ENCODE assay signal across 11 cellular contexts in the genomic region with DNA sequence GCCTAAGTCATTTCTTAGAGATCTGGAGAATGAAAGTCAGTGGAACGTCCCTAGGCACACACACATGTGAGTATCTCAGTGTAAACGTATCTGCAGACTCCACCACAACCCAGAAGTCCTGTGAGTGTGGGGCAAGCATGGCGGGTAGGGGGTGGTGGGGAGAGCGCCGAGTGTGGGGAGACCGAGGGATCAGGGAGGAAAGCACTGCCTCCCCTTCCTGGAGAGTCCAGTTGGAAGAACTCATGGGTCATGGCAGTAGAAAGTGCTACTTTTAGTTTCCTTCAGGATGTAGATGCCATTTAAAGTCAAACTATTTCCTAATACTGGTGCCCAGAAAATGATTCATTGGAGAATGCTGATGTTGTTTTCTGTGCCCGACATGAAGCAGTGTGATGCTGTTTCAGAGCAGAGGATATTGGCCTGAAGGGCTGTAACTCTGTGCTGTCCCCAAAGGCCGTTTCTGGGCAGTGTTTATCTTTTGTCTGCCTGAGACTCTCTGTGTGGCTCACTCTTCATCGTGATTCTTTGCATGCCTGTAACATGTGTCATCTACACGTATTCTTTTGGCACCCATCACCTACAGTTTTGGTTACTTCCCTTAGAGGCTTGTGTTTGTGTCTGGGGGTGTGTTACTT. TPM values are rescaled to one million over a fixed set of nuclear protein-coding genes. Genes with fewer than 3 reads are reported as not detected.
DNase-seq lines count a peak whose midpoint lies in the region; ATAC-seq, FAIRE-seq and TF ChIP-seq lines count a peak whose summit lies in the region.
"Had no signal": no experiment of that assay in that cellular context is flagged by ENCODE, and none has a peak within 500 bp of the region (broad histone marks: within the 10 kb centered on the region; RNA-seq: fewer than 3 reads in every experiment).

No MANE protein-coding gene starts in this region.

- TF ChIP-seq POLR2A in A549 (IDR thresholded peaks at IDR 0.05; ENCODE audit: low read length): no peak

- dilution Hi-C loops in mammary epithelial cell (cut with HindIII; ENCODE audit: low sequenced_read_pairs): loop anchor here (5.0 to 25.0 kb wide), 2 partner anchors 327 to 412 kb away; no protein-coding TSS in a partner anchor

- TF ChIP-seq RAD21 in A549 (conservative IDR thresholded peaks at IDR 0.05 in 1 of 2, IDR thresholded peaks at IDR 0.05 in 1 of 2): no peak

- H3K36me3 Mint-ChIP-seq in activated CD4-positive, alpha-beta T cell treated with anti-CD3 and anti-CD28 coated beads, Interleukin-2, amount 10 ng/mL, durations not matched to agents 24 days and 14 days (ENCODE audit: low read depth): no peaks in the 10 kb centered on the region

- H3K4me2 ChIP-seq in A549: peak overlapping the region; percentile 69
- peak overlapping the region; percentile 6 for H3K4me2 ChIP-seq in mammary epithelial cell (ENCODE audit: insufficient read depth, low read depth, low read length)
- H3K4me2 ChIP-seq: BLaER1 had no signal

- no peaks in the 10 kb centered on the region for H3K27me3 ChIP-seq in mammary epithelial cell (ENCODE audit: insufficient read depth, low read length)
- H3K27me3 ChIP-seq: BLaER1 had no signal

- peaks cover 3% of the 10 kb centered on the region for H3K4me1 Mint-ChIP-seq in activated CD4-positive, alpha-beta T cell treated with anti-CD3 and anti-CD28 coated beads, Interleukin-2, amount 10 ng/mL, durations not matched to agents 24 days and 14 days

- 29% methylated on average over 8 of the region's 10 CpGs for WGBS in A549 (ENCODE audit: missing lambda C conversion rate)
- 49% methylated on average over 8 of the region's 10 CpGs for WGBS in mammary epithelial cell (ENCODE audit: low coverage, missing lambda C conversion rate)

- H3K27ac ChIP-seq in A549 (peak overlapping the region; percentile 71 to 84), mammary epithelial cell (ENCODE audit: insufficient read depth, low read depth, low read length) (peak overlapping the region; percentile 50)
- H3K27ac ChIP-seq: BLaER1, lower lobe of right lung had no signal

- no peaks in the 10 kb centered on the region for H3K36me3 ChIP-seq in mammary epithelial cell (ENCODE audit: insufficient read depth, low read length)
- H3K36me3 ChIP-seq: BLaER1, lower lobe of right lung had no signal

- POLR2A ChIA-PET in A549 (lab: Yijun Ruan, JAX): no interaction called here

- H3K4me3 ChIP-seq in A549 (no peak overlapping the region), mammary epithelial cell (replicated peaks in 1 of 3; ENCODE audit: insufficient read depth in 1 of 3, low read depth in 2 of 3, low read length in 3 of 3) (no peak overlapping the region)
- H3K4me3 ChIP-seq: BLaER1, lower lobe of right lung had no signal

- intact Hi-C loops in mammary epithelial cell (cut with micrococcal nuclease): loop anchor here (1.0 to 5.0 kb wide), 3 partner anchors 122 to 637 kb away; no protein-coding TSS in a partner anchor
- intact Hi-C loops in activated CD4-positive, alpha-beta T cell treated with anti-CD3 and anti-CD28 coated beads, Interleukin-2, amount 10 ng/mL, durations not matched to agents 24 days and 14 days (cut with micrococcal nuclease): no loop called here

- no peak overlapping the region for H3K27ac Mint-ChIP-seq in activated CD4-positive, alpha-beta T cell treated with anti-CD3 and anti-CD28 coated beads, Interleukin-2, amount 10 ng/mL, durations not matched to agents 24 days and 14 days

- no peak overlapping the region for H3K4me3 Mint-ChIP-seq in activated CD4-positive, alpha-beta T cell treated with anti-CD3 and anti-CD28 coated beads, Interleukin-2, amount 10 ng/mL, durations not matched to agents 24 days and 14 days
- H3K4me3 Mint-ChIP-seq: activated T-cell treated with anti-CD3 and anti-CD28 coated beads, Interleukin-2, amount 50 U/mL, for 4 hours had no signal

- in situ Hi-C loops in mammary epithelial cell (cut with MboI; ENCODE audit: low sequenced_read_pairs in 2 of 2): loop anchor here (5.0 to 10.0 kb wide), 4 partner anchors 327 to 640 kb away; no protein-coding TSS in a partner anchor

- no peak overlapping the region for H2AFZ ChIP-seq in mammary epithelial cell (ENCODE audit: low read depth, low read length)

- CTCF ChIA-PET in A549 (lab: Yijun Ruan, JAX) (interaction anchor here (0.9 to 9.9 kb wide), 3 partner anchors 333 to 461 kb away, joined by 3 to 171 read pairs (median 3); no protein-coding TSS in a partner anchor), mammary epithelial cell (lab: Charles Lee; ENCODE audit: low non-redundant PET) (interaction anchor here (0.6 kb wide), 2 partner anchors 159 to 1364 kb away, joined by 3 read pairs; no protein-coding TSS in a partner anchor)

- peak in 1 of 2 experiments; percentile 23; a peak in 1 of 5 replicates for TF ChIP-seq EP300 in A549 (IDR thresholded peaks at IDR 0.05)

- TF ChIP-seq CTCF in A549 (IDR thresholded peaks at IDR 0.05) (no peak), mammary epithelial cell (conservative IDR thresholded peaks at IDR 0.05 in 1 of 2, IDR thresholded peaks at IDR 0.05 in 1 of 2; ENCODE audit: extremely low read depth in 1 of 2, insufficient read depth in 1 of 2, low read depth in 1 of 2, low read length in 2 of 2) (peak in 1 of 2 donors; percentile 34)

- H3K79me2 ChIP-seq in mammary epithelial cell (ENCODE audit: insufficient read depth, low read length): no peaks in the 10 kb centered on the region

- no peak overlapping the region for H3K9ac ChIP-seq in mammary epithelial cell (ENCODE audit: insufficient read depth, low read length)
- H3K9ac ChIP-seq: BLaER1 had no signal

- H3K9me3 ChIP-seq in A549: 0 out of 3 replicates have a peak, but pooled peaks cover 2% of the 10 kb centered on the region
- H3K9me3 ChIP-seq in mammary epithelial cell (replicated peaks; ENCODE audit: insufficient read depth, low read length): no peaks in the 10 kb centered on the region
- H3K9me3 ChIP-seq: BLaER1, lower lobe of right lung had no signal

- peaks cover 8% of the 10 kb centered on the region for H3K27me3 Mint-ChIP-seq in activated CD4-positive, alpha-beta T cell treated with anti-CD3 and anti-CD28 coated beads, Interleukin-2, amount 10 ng/mL, durations not matched to agents 24 days and 14 days

- ATAC-seq in A549 (peak; percentile 77 to 83), HG02588 (IDR thresholded peaks at IDR 0.05; ENCODE audit: unreplicated experiment) (no peak)
- ATAC-seq: activated T-cell treated with anti-CD3 and anti-CD28 coated beads, Interleukin-2, amount 50 U/mL, for 4 hours; lower lobe of right lung had no signal

- H3K4me1 ChIP-seq in A549 (peaks cover 39% of the 10 kb centered on the region), mammary epithelial cell (ENCODE audit: insufficient read depth, low read length) (peaks cover 37% of the 10 kb centered on the region)
- H3K4me1 ChIP-seq: lower lobe of right lung had no signal

- H3K9me3 Mint-ChIP-seq in activated CD4-positive, alpha-beta T cell treated with anti-CD3 and anti-CD28 coated beads, Interleukin-2, amount 10 ng/mL, durations not matched to agents 24 days and 14 days: no peaks in the 10 kb centered on the region
- H3K9me3 Mint-ChIP-seq: activated T-cell treated with anti-CD3 and anti-CD28 coated beads, Interleukin-2, amount 50 U/mL, for 4 hours had no signal

- H4K20me1 ChIP-seq in mammary epithelial cell (ENCODE audit: insufficient read depth, low read length): no peaks in the 10 kb centered on the region
- H4K20me1 ChIP-seq: BLaER1 had no signal

- DNase-seq in A549 (ENCODE audit: low read depth in 1 of 2, low spot score in 1 of 2) (peak; percentile 40 to 69), HT-29 (ENCODE audit: low spot score) (peak; percentile 36), mammary epithelial cell (peak; percentile 85), kidney glomerular epithelial cell (lab: John Stamatoyannopoulos, UW) (peak; percentile 65), NCI-H1105 (lab: John Stamatoyannopoulos, UW) (no peak), T-helper 1 cell (no peak)
- no peak for DNase-seq in activated CD4-positive, alpha-beta T cell treated with anti-CD3 and anti-CD28 coated beads, Interleukin-2, amount 10 ng/mL, durations not matched to agents 24 days and 14 days
- DNase-seq: activated T-cell treated with anti-CD3 and anti-CD28 coated beads, Interleukin-2, amount 50 U/mL, for 4 hours; lower lobe of right lung had no signal

- no peak for FAIRE-seq in A549 (lab: Jason Lieb, UNC)

- BruUV-seq in mammary epithelial cell (replicated peaks; lab: Mats Ljungman, UMichigan): no TSS peak

TF ChIP-seq in A549, 52 proteins besides CTCF, POLR2A, EP300 and RAD21 (continues in another document):
- 0 out of 2 replicates have a peak, but pooled peaks have one; percentile 19 for TF ChIP-seq JUNB (IDR thresholded peaks at IDR 0.05)
- no peak for TF ChIP-seq FOSB (CRISPR knock-in tag; IDR thresholded peaks at IDR 0.05)
- 0 out of 3 replicates have a peak, but pooled peaks have one; percentile 6 for TF ChIP-seq SMC3 (IDR thresholded peaks at IDR 0.05)
- TF ChIP-seq HDAC2 (IDR thresholded peaks at IDR 0.05): no peak
- TF ChIP-seq, protein P1, sequence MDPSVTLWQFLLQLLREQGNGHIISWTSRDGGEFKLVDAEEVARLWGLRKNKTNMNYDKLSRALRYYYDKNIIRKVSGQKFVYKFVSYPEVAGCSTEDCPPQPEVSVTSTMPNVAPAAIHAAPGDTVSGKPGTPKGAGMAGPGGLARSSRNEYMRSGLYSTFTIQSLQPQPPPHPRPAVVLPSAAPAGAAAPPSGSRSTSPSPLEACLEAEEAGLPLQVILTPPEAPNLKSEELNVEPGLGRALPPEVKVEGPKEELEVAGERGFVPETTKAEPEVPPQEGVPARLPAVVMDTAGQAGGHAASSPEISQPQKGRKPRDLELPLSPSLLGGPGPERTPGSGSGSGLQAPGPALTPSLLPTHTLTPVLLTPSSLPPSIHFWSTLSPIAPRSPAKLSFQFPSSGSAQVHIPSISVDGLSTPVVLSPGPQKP (IDR thresholded peaks at IDR 0.05; ENCODE audit: low read depth, low read length): no peak
- TF ChIP-seq, protein P2, sequence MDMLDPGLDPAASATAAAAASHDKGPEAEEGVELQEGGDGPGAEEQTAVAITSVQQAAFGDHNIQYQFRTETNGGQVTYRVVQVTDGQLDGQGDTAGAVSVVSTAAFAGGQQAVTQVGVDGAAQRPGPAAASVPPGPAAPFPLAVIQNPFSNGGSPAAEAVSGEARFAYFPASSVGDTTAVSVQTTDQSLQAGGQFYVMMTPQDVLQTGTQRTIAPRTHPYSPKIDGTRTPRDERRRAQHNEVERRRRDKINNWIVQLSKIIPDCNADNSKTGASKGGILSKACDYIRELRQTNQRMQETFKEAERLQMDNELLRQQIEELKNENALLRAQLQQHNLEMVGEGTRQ (IDR thresholded peaks at IDR 0.05): no peak

RNA-seq across cellular contexts. Expression of a gene that starts 45.7 kb away (rescaled TPM):
- 1.4 and 1.7 TPM in 2 replicates for polyA plus RNA-seq in A549 (2011; rRNA removed)
- polyA plus RNA-seq in A549 (2012; cell fraction: cytosol; rRNA removed): 0.30 and 0.58 TPM in 2 replicates
- polyA plus RNA-seq in A549 (2012; cell fraction: nucleus; rRNA removed): 0.16 and 0.24 TPM in 2 replicates
- polyA plus RNA-seq in A549 (2017; fragmentation: RNase III; extraction: RNeasy Plus Mini Kit Qiagen cat#74134 plus additional on column Dnase treatment): 2.1 to 3.2 TPM (median 2.7 TPM) in 3 replicates
- 0.29 and 1.4 TPM in 2 replicates for polyA minus RNA-seq in A549 (2011; rRNA and poly(A)+ RNA removed)
- total RNA-seq in HT-29 (2014; rRNA removed; shearing (Covaris generic)): 0.05 and 0.23 TPM in 2 replicates
- 1 to 10 TPM in 1 of 2 donors, under 1 TPM in 1; 0.28 to 1.0 TPM for total RNA-seq in mammary epithelial cell
- 0.07 TPM for polyA plus RNA-seq in mammary epithelial cell
- 1.4 TPM for polyA minus RNA-seq in mammary epithelial cell
- total RNA-seq in activated CD4-positive, alpha-beta T cell treated with anti-CD3 and anti-CD28 coated beads, Interleukin-2, amount 10 ng/mL, durations not matched to agents 24 days and 14 days: 0.21 and 0.31 TPM in 2 replicates

Comparison
In these comparisons a context has a peak if more than half of its experiments do, and no peak if none do; other contexts are left out.
1. DNase-seq: peak in A549 (2 of 2), HT-29 (single experiment), mammary epithelial cell (single experiment) and kidney glomerular epithelial cell (single experiment); none in NCI-H1105 (single experiment), activated CD4-positive, alpha-beta T cell treated with anti-CD3 and anti-CD28 coated beads, Interleukin-2, amount 10 ng/mL, durations not matched to agents 24 days and 14 days (single experiment) and T-helper 1 cell (0 of 5).